Comparison of ENCODE assay signal across 17 cellular contexts in the genomic region with DNA sequence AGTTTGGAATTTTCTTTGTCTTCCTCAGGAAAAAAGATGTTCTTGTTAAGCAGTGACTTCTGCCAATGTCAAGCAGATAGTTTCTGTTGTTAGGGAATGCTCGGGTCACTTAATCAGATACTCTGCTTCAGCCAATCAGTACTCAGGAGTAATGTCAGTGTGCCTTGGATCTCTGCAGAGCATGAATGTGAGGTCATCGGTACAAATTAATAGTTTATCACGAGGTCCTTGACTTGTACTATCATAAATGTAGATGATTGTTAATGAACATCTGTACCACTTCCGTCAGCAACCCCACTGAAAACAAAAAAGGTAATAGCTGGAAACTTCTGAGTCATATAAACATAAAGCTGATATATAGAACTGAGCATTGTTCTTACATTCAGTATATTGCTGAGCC.
"Had no signal": no experiment of that assay in that cellular context is flagged by ENCODE, and none has a peak within 500 bp of the region (broad histone marks: within the 10 kb centered on the region; RNA-seq: fewer than 3 reads in every experiment).

No MANE protein-coding gene starts in this region.

- H3K4me3 ChIP-seq: esophagus squamous epithelium, left lung, ovary, sigmoid colon, spleen, thyroid gland had no signal

- H3K4me3 Mint-ChIP-seq: activated naive CD8-positive, alpha-beta T cell; memory B cell; naive thymus-derived CD4-positive, alpha-beta T cell; stimulated activated naive B cell treated with anti-CD40 and anti-IgM and Interleukin-4, amounts not matched to agents 10 μg/mL and 1 μg/mL and 100 μg/mL, for 72 hours had no signal

- H3K36me3 Mint-ChIP-seq: activated naive CD8-positive, alpha-beta T cell; memory B cell; naive thymus-derived CD4-positive, alpha-beta T cell; stimulated activated naive B cell treated with anti-CD40 and anti-IgM and Interleukin-4, amounts not matched to agents 10 μg/mL and 1 μg/mL and 100 μg/mL, for 72 hours had no signal

- DNase-seq: activated CD4-positive, alpha-beta T cell treated with anti-CD3 and anti-CD28 coated beads, Interleukin-2, amount 50 U/mL, for 48 hours; effector CD8-positive, alpha-beta T cell; esophagus squamous epithelium; head of caudate nucleus; kidney; left lung; naive thymus-derived CD4-positive, alpha-beta T cell; ovary; sigmoid colon; spleen; stimulated activated CD4-positive, alpha-beta T cell treated with anti-CD3 and anti-CD28 coated beads, Interleukin-4, amount 100 ng/mL, for 4 hours; stimulated activated naive B cell treated with anti-CD40 and anti-IgM and Interleukin-4, amounts not matched to agents 10 μg/mL and 1 μg/mL and 100 μg/mL, for 72 hours; thyroid gland had no signal

- H3K27ac Mint-ChIP-seq: activated naive CD8-positive, alpha-beta T cell; memory B cell; naive thymus-derived CD4-positive, alpha-beta T cell; stimulated activated naive B cell treated with anti-CD40 and anti-IgM and Interleukin-4, amounts not matched to agents 10 μg/mL and 1 μg/mL and 100 μg/mL, for 72 hours had no signal

- H3K4me1 Mint-ChIP-seq: memory B cell; naive thymus-derived CD4-positive, alpha-beta T cell; stimulated activated naive B cell treated with anti-CD40 and anti-IgM and Interleukin-4, amounts not matched to agents 10 μg/mL and 1 μg/mL and 100 μg/mL, for 72 hours had no signal

- H3K27me3 ChIP-seq: esophagus squamous epithelium, left lung, ovary, sigmoid colon, spleen, thyroid gland had no signal

- H3K36me3 ChIP-seq: esophagus squamous epithelium, left lung, ovary, sigmoid colon, spleen, thyroid gland had no signal

- H3K27me3 Mint-ChIP-seq: activated naive CD8-positive, alpha-beta T cell; memory B cell; stimulated activated naive B cell treated with anti-CD40 and anti-IgM and Interleukin-4, amounts not matched to agents 10 μg/mL and 1 μg/mL and 100 μg/mL, for 72 hours had no signal

- FAIRE-seq: frontal cortex, kidney, TTC549 had no signal

- H3K4me1 ChIP-seq: left lung, thyroid gland had no signal

- H3K9me3 Mint-ChIP-seq: stimulated activated naive B cell treated with anti-CD40 and anti-IgM and Interleukin-4, amounts not matched to agents 10 μg/mL and 1 μg/mL and 100 μg/mL, for 72 hours had no signal

- H3K27ac ChIP-seq: esophagus squamous epithelium, left lung, ovary, spleen, thyroid gland had no signal

- H3K9me3 ChIP-seq: esophagus squamous epithelium, ovary, sigmoid colon, thyroid gland had no signal
